In the genomic region with DNA sequence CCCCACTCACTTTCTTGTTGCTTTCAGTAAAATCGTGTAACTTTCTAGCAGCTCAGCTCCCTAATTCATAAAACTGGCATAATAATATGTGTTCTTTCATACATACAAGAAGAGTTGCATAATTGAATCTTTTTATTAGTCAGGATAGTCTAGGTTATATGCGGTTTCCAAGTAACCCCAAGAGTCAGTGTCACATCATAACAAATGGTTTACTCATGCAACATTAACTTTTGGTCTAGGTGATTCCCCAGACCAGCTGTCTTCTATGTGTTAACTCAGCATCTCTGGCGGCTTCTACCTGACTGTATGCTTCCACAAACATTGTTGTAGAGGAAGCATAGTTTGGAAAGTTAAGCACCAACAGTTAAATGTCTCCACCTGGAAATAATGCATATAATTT, we compare ENCODE assay signal across 18 cellular contexts.
DNase-seq lines count a peak whose midpoint lies in the region; ATAC-seq and TF ChIP-seq lines count a peak whose summit lies in the region.
"Had no signal": no experiment of that assay in that cellular context is flagged by ENCODE, and none has a peak within 500 bp of the region (broad histone marks: within the 10 kb centered on the region; RNA-seq: fewer than 3 reads in every experiment).

No MANE protein-coding gene starts in this region.

- H3K27me3 ChIP-seq in RWPE2 (ENCODE audit: insufficient read depth, poor library complexity, severe bottlenecking) = no peaks in the 10 kb centered on the region
- H3K27me3 ChIP-seq: heart left ventricle had no signal

- DNase-seq in A172 (ENCODE audit: low spot score) = peak; percentile 50
- peak; percentile 37 for DNase-seq in H4 (ENCODE audit: low spot score)
- no peak for DNase-seq in RWPE2 (ENCODE audit: low spot score)
- peak; percentile 78 for DNase-seq in glomerular visceral epithelial cell (ENCODE audit: extremely low spot score)
- no peak for DNase-seq in cerebellum (ENCODE audit: low spot score)
- no peak for DNase-seq in NCI-H1105 treated with DMSO at 0.1 percent for 48 hours (lab: John Stamatoyannopoulos, UW)
- DNase-seq in left lobe of liver (ENCODE audit: low spot score) = no peak
- DNase-seq: activated CD4-positive, alpha-beta T cell treated with anti-CD3 and anti-CD28 coated beads, Interleukin-2, amount 50 U/mL, for 1 hour; activated naive CD8-positive, alpha-beta T cell treated with anti-CD3 and anti-CD28 coated beads, Interleukin-2, amount 10 ng/mL, durations not matched to agents 7 days and 5 days; activated T-cell treated with anti-CD3 and anti-CD28 coated beads, Interleukin-2, amount 50 U/mL, for 24 hours; GOT3; heart left ventricle; left ventricle myocardium superior; NCI-H2107; NCI-H774; SHP77 treated with DMSO at 0.1 percent for 48 hours had no signal

- H3K36me3 ChIP-seq in RWPE2 (ENCODE audit: low read depth) = no peaks in the 10 kb centered on the region
- H3K36me3 ChIP-seq: heart left ventricle had no signal

- no peaks in the 10 kb centered on the region for H3K9me3 ChIP-seq in RWPE2 (ENCODE audit: severe bottlenecking)
- H3K9me3 ChIP-seq: A549, heart left ventricle had no signal

- ATAC-seq in RWPE2 (ENCODE audit: low read depth) = peak; percentile 98
- ATAC-seq in GM18519 (IDR thresholded peaks at IDR 0.05; ENCODE audit: low FRiP score, unreplicated experiment) = no peak
- ATAC-seq in left lobe of liver = no peak
- ATAC-seq: A549, heart left ventricle, left ventricle myocardium superior had no signal

- H3K27ac ChIP-seq in RWPE2 (ENCODE audit: poor library complexity, severe bottlenecking) = no peak overlapping the region
- H3K27ac ChIP-seq: A549, heart left ventricle had no signal

- H3K4me1 ChIP-seq in RWPE2 (ENCODE audit: insufficient read depth, poor library complexity, severe bottlenecking) = no peaks in the 10 kb centered on the region
- H3K4me1 ChIP-seq: A549 had no signal

- no peak for TF ChIP-seq CTCF in RWPE2 (IDR thresholded peaks at IDR 0.05; ENCODE audit: poor library complexity, severe bottlenecking)

- H3K4me3 ChIP-seq in RWPE2 (ENCODE audit: severe bottlenecking) = no peak overlapping the region
- H3K4me3 ChIP-seq: A549, heart left ventricle had no signal

Comparison
In these comparisons a context has a peak if more than half of its experiments do, and no peak if none do; other contexts are left out.
1. DNase-seq: peak in A172 (single experiment), H4 (single experiment) and glomerular visceral epithelial cell (single experiment); none in RWPE2 (single experiment), cerebellum (single experiment), NCI-H1105 treated with DMSO at 0.1 percent for 48 hours (single experiment) and left lobe of liver (single experiment).